In the genomic region with DNA sequence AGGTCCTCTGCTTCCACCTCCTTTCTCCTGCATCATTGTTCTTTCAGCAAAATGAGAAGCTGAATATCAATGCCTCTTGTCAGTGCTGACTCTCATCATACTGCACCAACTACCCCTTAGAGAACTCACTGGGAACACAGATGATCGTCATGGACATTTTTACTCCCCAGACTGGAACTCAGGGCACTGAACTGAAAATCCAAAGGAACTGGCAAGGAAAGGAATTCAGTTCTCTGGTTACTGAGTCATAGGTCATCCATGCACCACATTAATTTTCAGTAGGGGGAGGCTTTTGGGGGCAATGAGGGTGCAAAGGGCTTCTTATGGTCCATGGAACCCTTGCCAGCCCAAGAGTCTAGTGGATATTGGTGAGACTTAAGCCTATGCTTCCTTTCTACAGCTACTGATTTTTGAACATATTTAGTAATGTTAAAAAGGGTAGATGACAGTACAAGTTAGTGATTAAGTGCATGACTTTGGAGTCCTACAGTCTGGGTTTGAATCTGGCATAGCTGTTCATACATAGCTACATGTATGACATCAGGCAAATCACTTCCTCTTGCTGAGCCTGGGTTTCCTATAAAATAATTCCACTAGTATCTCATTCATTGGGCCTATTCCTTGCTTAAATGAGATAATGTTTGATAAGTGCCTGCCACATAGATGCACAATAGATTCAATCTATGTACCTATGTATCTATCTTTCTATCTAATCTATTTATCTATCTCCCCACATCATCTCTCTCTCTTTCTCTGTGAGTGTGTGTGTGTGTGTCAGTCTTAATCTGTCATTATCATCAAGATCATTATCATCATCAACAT, we compare ENCODE assay signal across 21 cellular contexts. TPM values are rescaled to one million over a fixed set of nuclear protein-coding genes. Genes with fewer than 3 reads are reported as not detected.
DNase-seq lines count a peak whose midpoint lies in the region; ATAC-seq, FAIRE-seq and TF ChIP-seq lines count a peak whose summit lies in the region.
"Had no signal": no experiment of that assay in that cellular context is flagged by ENCODE, and none has a peak within 500 bp of the region (broad histone marks: within the 10 kb centered on the region; RNA-seq: fewer than 3 reads in every experiment).

No MANE protein-coding gene starts in this region.

- H3K4me2 ChIP-seq in A549 (peak overlapping the region; percentile 49), GM23248 (ENCODE audit: unreplicated experiment) (no peak overlapping the region)

- no peak for TF ChIP-seq RAD21 in A549 (conservative IDR thresholded peaks at IDR 0.05 in 1 of 2, IDR thresholded peaks at IDR 0.05 in 1 of 2)

- no peaks in the 10 kb centered on the region for H3K27me3 ChIP-seq in GM23248 (replicated peaks; ENCODE audit: insufficient read depth)
- H3K27me3 ChIP-seq in gastroesophageal sphincter, result no peaks in the 10 kb centered on the region

- no peaks in the 10 kb centered on the region for H3F3A ChIP-seq in GM23248 (ENCODE audit: insufficient read depth)

- no peaks in the 10 kb centered on the region for H3K79me2 ChIP-seq in GM23248 (ENCODE audit: insufficient read depth)

- POLR2A ChIA-PET in A549 (lab: Yijun Ruan, JAX) (interaction anchor here (1.4 kb wide), 1 partner anchor 136 kb away, joined by 4 read pairs; no protein-coding TSS in a partner anchor), RWPE1 (lab: Yijun Ruan, JAX; ENCODE audit: low non-redundant PET) (no interaction called here)

- H3K27ac ChIP-seq in A549, result peak overlapping the region; percentile 42 to 79
- no peak overlapping the region for H3K27ac ChIP-seq in GM23248
- peak overlapping the region; percentile 82 for H3K27ac ChIP-seq in RWPE1
- no peak overlapping the region for H3K27ac ChIP-seq in gastroesophageal sphincter
- H3K27ac ChIP-seq: left ventricle myocardium inferior had no signal

- ATAC-seq in A549, result peak; percentile 24 to 61; a peak in 4 of 6 replicates
- no peak for ATAC-seq in stimulated activated naive CD8-positive, alpha-beta T cell treated with anti-CD3 and anti-CD28 coated beads, Interleukin-15, Interleukin-2, amounts not matched to agents 100 U/mL and 50 U/mL, for 24 hours
- no peak for ATAC-seq in mucosa of descending colon
- no peak for ATAC-seq in gastroesophageal sphincter
- ATAC-seq: activated CD8-positive, alpha-beta T cell treated with anti-CD3 and anti-CD28 coated beads, Interleukin-2, amount 10 ng/mL, durations not matched to agents 7 days and 5 days; activated naive CD4-positive, alpha-beta T cell treated with anti-CD3 and anti-CD28 coated beads, Interleukin-2, amount 50 U/mL, for 72 hours; activated T-cell treated with anti-CD3 and anti-CD28 coated beads, Interleukin-2, amount 50 U/mL, for 72 hours; GM12878; stimulated activated naive CD8-positive, alpha-beta T cell treated with anti-CD3 and anti-CD28 coated beads, Interleukin-15, amount 100 ng/mL, for 72 hours had no signal

- H3K9me3 ChIP-seq in A549 (0 out of 3 replicates have a peak, but pooled peaks cover 8% of the 10 kb centered on the region), GM23248 (ENCODE audit: low read depth) (no peaks in the 10 kb centered on the region), mucosa of descending colon (no peaks in the 10 kb centered on the region), gastroesophageal sphincter (no peaks in the 10 kb centered on the region)
- H3K9me3 ChIP-seq: left ventricle myocardium inferior had no signal

- 73% methylated on average over 1 of the region's 1 CpG for WGBS in A549 (ENCODE audit: missing lambda C conversion rate)
- 88 to 94% methylated on average over 1 of the region's 1 CpG for WGBS in GM23248 (ENCODE audit: low coverage in 1 of 2, low lambda C conversion rate in 2 of 2, missing lambda C conversion rate in 2 of 2), 2 experiments
- WGBS in gastroesophageal sphincter (ENCODE audit: low coverage in 1 of 2), 2 donors, result 100% methylated on average over 1 of the region's 1 CpG; no CpG with 5 or more reads in 1 of the 2 donors

- in situ Hi-C loops in GM23248 (cut with MboI), result no loop called here

- H2AFZ ChIP-seq in GM23248, result no peak overlapping the region

- no peaks in the 10 kb centered on the region for H4K20me1 ChIP-seq in GM23248 (ENCODE audit: insufficient read depth)

- TF ChIP-seq CTCF in A549 (IDR thresholded peaks at IDR 0.05), result no peak
- no peak for TF ChIP-seq CTCF in RWPE1 (conservative IDR thresholded peaks at IDR 0.05; ENCODE audit: low read depth)
- TF ChIP-seq CTCF in mucosa of descending colon (IDR thresholded peaks at IDR 0.05), result no peak
- no peak for TF ChIP-seq CTCF in gastroesophageal sphincter (IDR thresholded peaks at IDR 0.05)

- TF ChIP-seq POLR2A in A549 (IDR thresholded peaks at IDR 0.05; ENCODE audit: low read length), result no peak
- TF ChIP-seq POLR2A in gastroesophageal sphincter (IDR thresholded peaks at IDR 0.05), result no peak

- no peaks in the 10 kb centered on the region for H3K36me3 ChIP-seq in GM23248 (ENCODE audit: low read depth)
- no peaks in the 10 kb centered on the region for H3K36me3 ChIP-seq in mucosa of descending colon (ENCODE audit: low read depth)
- no peaks in the 10 kb centered on the region for H3K36me3 ChIP-seq in gastroesophageal sphincter
- H3K36me3 ChIP-seq: left ventricle myocardium inferior had no signal

- no peaks in the 10 kb centered on the region for H3K9me2 ChIP-seq in GM23248 (ENCODE audit: insufficient read depth)

- H3K4me1 ChIP-seq in A549, result peaks cover 7% of the 10 kb centered on the region; the same call in 2 of the 3 replicates
- peaks cover 10% of the 10 kb centered on the region for H3K4me1 ChIP-seq in GM23248 (ENCODE audit: insufficient read depth)
- no peaks in the 10 kb centered on the region for H3K4me1 ChIP-seq in mucosa of descending colon (ENCODE audit: low read depth)
- no peaks in the 10 kb centered on the region for H3K4me1 ChIP-seq in gastroesophageal sphincter
- H3K4me1 ChIP-seq: left ventricle myocardium inferior had no signal

- H3K4me3 ChIP-seq in A549 (peak overlapping the region; percentile 46), GM23248 (no peak overlapping the region), mucosa of descending colon (no peak overlapping the region), gastroesophageal sphincter (no peak overlapping the region)
- H3K4me3 ChIP-seq: GM12878 had no signal

- intact Hi-C loops in mucosa of descending colon (cut with DNase I, micrococcal nuclease), result no loop called here

- TF ChIP-seq EP300 in A549 (IDR thresholded peaks at IDR 0.05) (no peak), gastroesophageal sphincter (IDR thresholded peaks at IDR 0.05) (no peak)

- CTCF ChIA-PET in A549 (lab: Yijun Ruan, JAX), result interaction anchor here (0.7 kb wide), 2 partner anchors 11 to 136 kb away, joined by 3 read pairs; no protein-coding TSS in a partner anchor
- CTCF ChIA-PET in RWPE1 (lab: Yijun Ruan, JAX), result no interaction called here

- H3K9ac ChIP-seq in GM23248, result no peak overlapping the region

- no peak for FAIRE-seq in A549 (lab: Jason Lieb, UNC)
- FAIRE-seq: colon, GM12878, urothelium cell line had no signal

- DNase-seq in A549 (ENCODE audit: low read depth in 1 of 2, low spot score in 1 of 2) (no peak), GM23248 (peak; percentile 46), RWPE1 (ENCODE audit: low spot score) (no peak), kidney tubule cell (ENCODE audit: low spot score) (peak; percentile 78), mucosa of descending colon (no peak), OCI-M2 (lab: John Stamatoyannopoulos, UW; ENCODE audit: unreplicated experiment) (no peak)
- no peak for DNase-seq in stimulated activated naive CD8-positive, alpha-beta T cell treated with anti-CD3 and anti-CD28 coated beads, Interleukin-15, Interleukin-2, amounts not matched to agents 100 U/mL and 50 U/mL, for 24 hours
- DNase-seq: activated CD8-positive, alpha-beta T cell treated with anti-CD3 and anti-CD28 coated beads, Interleukin-2, amount 10 ng/mL, durations not matched to agents 7 days and 5 days; activated T-cell treated with anti-CD3 and anti-CD28 coated beads, Interleukin-2, amount 50 U/mL, for 72 hours; GF-D8; HCEC 1CT; Karpas-422; left ventricle myocardium inferior; NCI-H1105; stimulated activated CD4-positive, alpha-beta T cell treated with anti-CD3 and anti-CD28 coated beads, Interleukin-1b, Interleukin-23, amount 100 ng/mL, for 48 hours; stimulated activated naive CD8-positive, alpha-beta T cell treated with anti-CD3 and anti-CD28 coated beads, Interleukin-15, amount 100 ng/mL, for 72 hours had no signal

TF ChIP-seq in A549, 52 proteins besides CTCF, POLR2A, EP300 and RAD21:
- TF ChIP-seq POLR2AphosphoS2 (conservative IDR thresholded peaks at IDR 0.05; ENCODE audit: low read length) (no peak), FOXS1 (CRISPR knock-in tag; IDR thresholded peaks at IDR 0.05) (no peak), ZC3H11A (IDR thresholded peaks at IDR 0.05) (no peak), MYC (IDR thresholded peaks at IDR 0.05; ENCODE audit: borderline replicate concordance, low read length) (no peak), RFX5 (IDR thresholded peaks at IDR 0.05) (no peak)
TF ChIP-seq in A549: peak in this region for 0.

RNA-seq across cellular contexts. Expression of a gene that starts 29.2 kb away (rescaled TPM):
- polyA plus RNA-seq in A549 (2011; rRNA removed), result 11.6 and 15.1 TPM in 2 replicates
- 1.3 and 1.7 TPM in 2 replicates for polyA plus RNA-seq in A549 (2012; cell fraction: cytosol; rRNA removed)
- 0.82 and 1.1 TPM in 2 replicates for polyA plus RNA-seq in A549 (2012; cell fraction: nucleus; rRNA removed)
- 6.6 to 8.0 TPM (median 7.3 TPM) in 3 replicates for polyA plus RNA-seq in A549 (2017; fragmentation: RNase III; extraction: RNeasy Plus Mini Kit Qiagen cat#74134 plus additional on column Dnase treatment)
- polyA minus RNA-seq in A549 (2011; rRNA and poly(A)+ RNA removed), result 2.1 and 2.5 TPM in 2 replicates
- 13.9 and 15.8 TPM in 2 replicates for total RNA-seq in GM23248 (2014; rRNA removed; shearing (Covaris generic))
- 14.4 and 16.8 TPM in 2 replicates for polyA plus RNA-seq in GM23248 (2016; fragmentation: Nextera tagmentation; extraction: Ambion mirVana)
- total RNA-seq in mucosa of descending colon, result 1 to 10 TPM; 2.5 to 7.6 (median 3.3) TPM
- 10 to 100 TPM in 3 of 4 donors, 1 to 10 TPM in 1; 8.9 to 22.2 (median 16.0) TPM for total RNA-seq in gastroesophageal sphincter

Comparison
In these comparisons a context has a peak if more than half of its experiments do, and no peak if none do; other contexts are left out.
1. ATAC-seq: peak in A549 (2 of 2); none in stimulated activated naive CD8-positive, alpha-beta T cell treated with anti-CD3 and anti-CD28 coated beads, Interleukin-15, Interleukin-2, amounts not matched to agents 100 U/mL and 50 U/mL, for 24 hours (single experiment), mucosa of descending colon (single experiment) and gastroesophageal sphincter (single experiment).
2. DNase-seq: peak in GM23248 (single experiment) and kidney tubule cell (single experiment); none in A549 (0 of 2), RWPE1 (single experiment), stimulated activated naive CD8-positive, alpha-beta T cell treated with anti-CD3 and anti-CD28 coated beads, Interleukin-15, Interleukin-2, amounts not matched to agents 100 U/mL and 50 U/mL, for 24 hours (single experiment), mucosa of descending colon (0 of 3) and OCI-M2 (single experiment).
3. H3K27ac ChIP-seq: peak in A549 (2 of 2) and RWPE1 (single experiment); none in GM23248 (single experiment) and gastroesophageal sphincter (0 of 4).